In genomic region chr21:46229133-46229922, GRCh38 we compare ENCODE assay signal across 1 cellular context.
TF ChIP-seq lines count a peak whose summit lies in the region.

No MANE protein-coding gene starts in this region.

TF ChIP-seq in HepG2, 621 proteins besides CTCF, POLR2A, EP300 and RAD21 (continues in another document):
- TF ChIP-seq ZMAT5 (CRISPR knock-in tag; IDR thresholded peaks at IDR 0.05; ENCODE audit: borderline replicate concordance, low read depth) (no peak), ZNF674 (CRISPR knock-in tag; IDR thresholded peaks at IDR 0.05; ENCODE audit: low read depth) (no peak), BCL6 (CRISPR knock-in tag; IDR thresholded peaks at IDR 0.05) (no peak), MTA1 (CRISPR knock-in tag; IDR thresholded peaks at IDR 0.05; ENCODE audit: borderline replicate concordance) (no peak), PAF1 (CRISPR knock-in tag; IDR thresholded peaks at IDR 0.05) (no peak), ELF3 (CRISPR knock-in tag; IDR thresholded peaks at IDR 0.05) (no peak), SAP130 (CRISPR knock-in tag; IDR thresholded peaks at IDR 0.05; ENCODE audit: low read depth) (no peak; the same call in 1 of the 2 replicates), KMT2A (CRISPR knock-in tag; IDR thresholded peaks at IDR 0.05) (0 out of 2 replicates have a peak, but pooled peaks have one; percentile 48), ZNF777 (CRISPR knock-in tag; IDR thresholded peaks at IDR 0.05) (no peak), CCAR2 (optimal IDR thresholded peaks at IDR 0.05; ENCODE audit: low read depth, low read length) (no peak), ZNF468 (CRISPR knock-in tag; IDR thresholded peaks at IDR 0.05) (no peak), ARNT (IDR thresholded peaks at IDR 0.05) (no peak), ZNF460 (CRISPR knock-in tag; IDR thresholded peaks at IDR 0.05; ENCODE audit: borderline replicate concordance) (no peak), ATM (IDR thresholded peaks at IDR 0.05; ENCODE audit: borderline replicate concordance) (no peak), KDM5B (CRISPR knock-in tag; IDR thresholded peaks at IDR 0.05; ENCODE audit: borderline replicate concordance) (0 out of 2 replicates have a peak, but pooled peaks have one; percentile 2), GMEB1 (CRISPR knock-in tag; IDR thresholded peaks at IDR 0.05; ENCODE audit: borderline replicate concordance) (no peak), HOXA9 (CRISPR knock-in tag; IDR thresholded peaks at IDR 0.05; ENCODE audit: borderline replicate concordance) (no peak; the same call in 1 of the 2 replicates), MTERF4 (CRISPR knock-in tag; IDR thresholded peaks at IDR 0.05) (peak; percentile 63; the same call in 1 of the 2 replicates), ZNF432 (CRISPR knock-in tag; IDR thresholded peaks at IDR 0.05; ENCODE audit: borderline replicate concordance) (no peak), DNMT1 (CRISPR knock-in tag; IDR thresholded peaks at IDR 0.05) (no peak), MYNN (CRISPR knock-in tag; IDR thresholded peaks at IDR 0.05; ENCODE audit: low read depth) (0 out of 2 replicates have a peak, but pooled peaks have one; percentile 63), HDAC1 (CRISPR knock-in tag; IDR thresholded peaks at IDR 0.05) (peak; percentile 62), TMF1 (CRISPR knock-in tag; IDR thresholded peaks at IDR 0.05; ENCODE audit: low read depth) (no peak), FOXK2 (IDR thresholded peaks at IDR 0.05) (no peak), KLF11 (CRISPR knock-in tag; IDR thresholded peaks at IDR 0.05) (no peak), ZNF660 (CRISPR knock-in tag; IDR thresholded peaks at IDR 0.05; ENCODE audit: borderline replicate concordance, low read depth) (no peak), ZNF883 (CRISPR knock-in tag; IDR thresholded peaks at IDR 0.05; ENCODE audit: not compliant biosample characterization) (peak; percentile 71), ZBTB38 (CRISPR knock-in tag; IDR thresholded peaks at IDR 0.05) (no peak), ZNF44 (CRISPR knock-in tag; IDR thresholded peaks at IDR 0.05) (no peak), CBFB (CRISPR knock-in tag; IDR thresholded peaks at IDR 0.05) (no peak), KAT7 (CRISPR knock-in tag; IDR thresholded peaks at IDR 0.05; ENCODE audit: borderline replicate concordance) (0 out of 2 replicates have a peak, but pooled peaks have one; percentile 35), THYN1 (CRISPR knock-in tag; IDR thresholded peaks at IDR 0.05; ENCODE audit: borderline replicate concordance, low read depth) (no peak), TOPORS (CRISPR knock-in tag; IDR thresholded peaks at IDR 0.05) (no peak), ISL2 (CRISPR knock-in tag; IDR thresholded peaks at IDR 0.05) (no peak), CEBPG (CRISPR knock-in tag; IDR thresholded peaks at IDR 0.05) (no peak), CBX2 (IDR thresholded peaks at IDR 0.05; ENCODE audit: low read depth, low read length) (no peak), CBX2 (CRISPR knock-in tag; IDR thresholded peaks at IDR 0.05; ENCODE audit: low read depth) (no peak), ZNF563 (CRISPR knock-in tag; IDR thresholded peaks at IDR 0.05) (peak; percentile 69), ZNF101 (CRISPR knock-in tag; IDR thresholded peaks at IDR 0.05; ENCODE audit: borderline replicate concordance, low read depth) (no peak), LCORL (IDR thresholded peaks at IDR 0.05) (no peak), LCORL (CRISPR knock-in tag; IDR thresholded peaks at IDR 0.05) (no peak), ERF (CRISPR knock-in tag; IDR thresholded peaks at IDR 0.05) (no peak), MXI1 (IDR thresholded peaks at IDR 0.05; ENCODE audit: borderline replicate concordance, low read depth, low read length) (peak; percentile 79; the same call in 1 of the 3 replicates), NR3C1 (CRISPR knock-in tag; IDR thresholded peaks at IDR 0.05) (no peak), ZC3H13 (CRISPR knock-in tag; IDR thresholded peaks at IDR 0.05) (no peak), ZNF280B (CRISPR knock-in tag; IDR thresholded peaks at IDR 0.05; ENCODE audit: borderline replicate concordance) (no peak), GRHL1 (CRISPR knock-in tag; conservative IDR thresholded peaks at IDR 0.05) (no peak), YY1 (IDR thresholded peaks at IDR 0.05; ENCODE audit: insufficient read depth, insufficient replicate concordance, low read depth, low read length) (peak; percentile 12), ZNF839 (CRISPR knock-in tag; IDR thresholded peaks at IDR 0.05; ENCODE audit: borderline replicate concordance) (0 out of 2 replicates have a peak, but pooled peaks have one; percentile 39)
- TF ChIP-seq, protein P1, sequence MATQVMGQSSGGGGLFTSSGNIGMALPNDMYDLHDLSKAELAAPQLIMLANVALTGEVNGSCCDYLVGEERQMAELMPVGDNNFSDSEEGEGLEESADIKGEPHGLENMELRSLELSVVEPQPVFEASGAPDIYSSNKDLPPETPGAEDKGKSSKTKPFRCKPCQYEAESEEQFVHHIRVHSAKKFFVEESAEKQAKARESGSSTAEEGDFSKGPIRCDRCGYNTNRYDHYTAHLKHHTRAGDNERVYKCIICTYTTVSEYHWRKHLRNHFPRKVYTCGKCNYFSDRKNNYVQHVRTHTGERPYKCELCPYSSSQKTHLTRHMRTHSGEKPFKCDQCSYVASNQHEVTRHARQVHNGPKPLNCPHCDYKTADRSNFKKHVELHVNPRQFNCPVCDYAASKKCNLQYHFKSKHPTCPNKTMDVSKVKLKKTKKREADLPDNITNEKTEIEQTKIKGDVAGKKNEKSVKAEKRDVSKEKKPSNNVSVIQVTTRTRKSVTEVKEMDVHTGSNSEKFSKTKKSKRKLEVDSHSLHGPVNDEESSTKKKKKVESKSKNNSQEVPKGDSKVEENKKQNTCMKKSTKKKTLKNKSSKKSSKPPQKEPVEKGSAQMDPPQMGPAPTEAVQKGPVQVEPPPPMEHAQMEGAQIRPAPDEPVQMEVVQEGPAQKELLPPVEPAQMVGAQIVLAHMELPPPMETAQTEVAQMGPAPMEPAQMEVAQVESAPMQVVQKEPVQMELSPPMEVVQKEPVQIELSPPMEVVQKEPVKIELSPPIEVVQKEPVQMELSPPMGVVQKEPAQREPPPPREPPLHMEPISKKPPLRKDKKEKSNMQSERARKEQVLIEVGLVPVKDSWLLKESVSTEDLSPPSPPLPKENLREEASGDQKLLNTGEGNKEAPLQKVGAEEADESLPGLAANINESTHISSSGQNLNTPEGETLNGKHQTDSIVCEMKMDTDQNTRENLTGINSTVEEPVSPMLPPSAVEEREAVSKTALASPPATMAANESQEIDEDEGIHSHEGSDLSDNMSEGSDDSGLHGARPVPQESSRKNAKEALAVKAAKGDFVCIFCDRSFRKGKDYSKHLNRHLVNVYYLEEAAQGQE (IDR thresholded peaks at IDR 0.05; ENCODE audit: borderline replicate concordance in 1 of 2, low read depth in 1 of 2, low read length in 2 of 2) = no peak
- TF ChIP-seq, protein P2, sequence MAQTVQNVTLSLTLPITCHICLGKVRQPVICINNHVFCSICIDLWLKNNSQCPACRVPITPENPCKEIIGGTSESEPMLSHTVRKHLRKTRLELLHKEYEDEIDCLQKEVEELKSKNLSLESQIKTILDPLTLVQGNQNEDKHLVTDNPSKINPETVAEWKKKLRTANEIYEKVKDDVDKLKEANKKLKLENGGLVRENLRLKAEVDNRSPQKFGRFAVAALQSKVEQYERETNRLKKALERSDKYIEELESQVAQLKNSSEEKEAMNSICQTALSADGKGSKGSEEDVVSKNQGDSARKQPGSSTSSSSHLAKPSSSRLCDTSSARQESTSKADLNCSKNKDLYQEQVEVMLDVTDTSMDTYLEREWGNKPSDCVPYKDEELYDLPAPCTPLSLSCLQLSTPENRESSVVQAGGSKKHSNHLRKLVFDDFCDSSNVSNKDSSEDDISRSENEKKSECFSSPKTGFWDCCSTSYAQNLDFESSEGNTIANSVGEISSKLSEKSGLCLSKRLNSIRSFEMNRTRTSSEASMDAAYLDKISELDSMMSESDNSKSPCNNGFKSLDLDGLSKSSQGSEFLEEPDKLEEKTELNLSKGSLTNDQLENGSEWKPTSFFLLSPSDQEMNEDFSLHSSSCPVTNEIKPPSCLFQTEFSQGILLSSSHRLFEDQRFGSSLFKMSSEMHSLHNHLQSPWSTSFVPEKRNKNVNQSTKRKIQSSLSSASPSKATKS (CRISPR knock-in tag; IDR thresholded peaks at IDR 0.05) = no peak
- TF ChIP-seq, protein P3, sequence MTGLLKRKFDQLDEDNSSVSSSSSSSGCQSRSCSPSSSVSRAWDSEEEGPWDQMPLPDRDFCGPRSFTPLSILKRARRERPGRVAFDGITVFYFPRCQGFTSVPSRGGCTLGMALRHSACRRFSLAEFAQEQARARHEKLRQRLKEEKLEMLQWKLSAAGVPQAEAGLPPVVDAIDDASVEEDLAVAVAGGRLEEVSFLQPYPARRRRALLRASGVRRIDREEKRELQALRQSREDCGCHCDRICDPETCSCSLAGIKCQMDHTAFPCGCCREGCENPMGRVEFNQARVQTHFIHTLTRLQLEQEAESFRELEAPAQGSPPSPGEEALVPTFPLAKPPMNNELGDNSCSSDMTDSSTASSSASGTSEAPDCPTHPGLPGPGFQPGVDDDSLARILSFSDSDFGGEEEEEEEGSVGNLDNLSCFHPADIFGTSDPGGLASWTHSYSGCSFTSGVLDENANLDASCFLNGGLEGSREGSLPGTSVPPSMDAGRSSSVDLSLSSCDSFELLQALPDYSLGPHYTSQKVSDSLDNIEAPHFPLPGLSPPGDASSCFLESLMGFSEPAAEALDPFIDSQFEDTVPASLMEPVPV (CRISPR knock-in tag; IDR thresholded peaks at IDR 0.05) = 0 out of 2 replicates have a peak, but pooled peaks have one; percentile 30
- TF ChIP-seq, protein P4, sequence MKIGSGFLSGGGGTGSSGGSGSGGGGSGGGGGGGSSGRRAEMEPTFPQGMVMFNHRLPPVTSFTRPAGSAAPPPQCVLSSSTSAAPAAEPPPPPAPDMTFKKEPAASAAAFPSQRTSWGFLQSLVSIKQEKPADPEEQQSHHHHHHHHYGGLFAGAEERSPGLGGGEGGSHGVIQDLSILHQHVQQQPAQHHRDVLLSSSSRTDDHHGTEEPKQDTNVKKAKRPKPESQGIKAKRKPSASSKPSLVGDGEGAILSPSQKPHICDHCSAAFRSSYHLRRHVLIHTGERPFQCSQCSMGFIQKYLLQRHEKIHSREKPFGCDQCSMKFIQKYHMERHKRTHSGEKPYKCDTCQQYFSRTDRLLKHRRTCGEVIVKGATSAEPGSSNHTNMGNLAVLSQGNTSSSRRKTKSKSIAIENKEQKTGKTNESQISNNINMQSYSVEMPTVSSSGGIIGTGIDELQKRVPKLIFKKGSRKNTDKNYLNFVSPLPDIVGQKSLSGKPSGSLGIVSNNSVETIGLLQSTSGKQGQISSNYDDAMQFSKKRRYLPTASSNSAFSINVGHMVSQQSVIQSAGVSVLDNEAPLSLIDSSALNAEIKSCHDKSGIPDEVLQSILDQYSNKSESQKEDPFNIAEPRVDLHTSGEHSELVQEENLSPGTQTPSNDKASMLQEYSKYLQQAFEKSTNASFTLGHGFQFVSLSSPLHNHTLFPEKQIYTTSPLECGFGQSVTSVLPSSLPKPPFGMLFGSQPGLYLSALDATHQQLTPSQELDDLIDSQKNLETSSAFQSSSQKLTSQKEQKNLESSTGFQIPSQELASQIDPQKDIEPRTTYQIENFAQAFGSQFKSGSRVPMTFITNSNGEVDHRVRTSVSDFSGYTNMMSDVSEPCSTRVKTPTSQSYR (CRISPR knock-in tag; IDR thresholded peaks at IDR 0.05; ENCODE audit: borderline replicate concordance) = peak; percentile 42; the same call in 1 of the 2 replicates
